ENCODE assay signal across 8 cellular contexts in genomic region chr11:36376315-36376887, GRCh38.
A peak's percentile ranks its signal among the peaks of the same experiment; 100 is the strongest.
DNase-seq lines count a peak whose midpoint lies in the region; ATAC-seq and TF ChIP-seq lines count a peak whose summit lies in the region.

No MANE protein-coding gene starts in this region.

- 0 to 1% methylated on average over 28 to 44 of the region's 46 CpGs for WGBS in body of pancreas, 2 donors

- H3K27me3 ChIP-seq in CD4-positive, CD25-positive, alpha-beta regulatory T cell (ENCODE audit: control insufficient read depth, insufficient read depth, low read length): peaks cover 20% of the 10 kb centered on the region
- no peaks in the 10 kb centered on the region for H3K27me3 ChIP-seq in body of pancreas

- peaks cover 0 to 22% (median 9%) of the 10 kb centered on the region in 4 donors for H3K4me1 Mint-ChIP-seq in CD4-positive, CD25-positive, alpha-beta regulatory T cell

- H3K27ac ChIP-seq in CD4-positive, CD25-positive, alpha-beta regulatory T cell (ENCODE audit: insufficient read depth, low read length, poor library complexity, severe bottlenecking): no peak overlapping the region
- peak overlapping the region in 1 of 4 donors; percentile 33 for H3K27ac ChIP-seq in body of pancreas

- peaks cover 20% of the 10 kb centered on the region for H3K4me1 ChIP-seq in CD4-positive, CD25-positive, alpha-beta regulatory T cell (ENCODE audit: control insufficient read depth, insufficient read depth, low read length, poor library complexity, severe bottlenecking)
- H3K4me1 ChIP-seq in body of pancreas: peaks cover 29% of the 10 kb centered on the region

- no peak for TF ChIP-seq CTCF in body of pancreas (IDR thresholded peaks at IDR 0.05)

- intact Hi-C loops in body of pancreas (cut with DNase I): no loop called here

- DNase-seq in CD4-positive, CD25-positive, alpha-beta regulatory T cell: no peak
- peak in 1 of 4 donors; percentile 18 for DNase-seq in body of pancreas
- peak; percentile 75 for DNase-seq in islet precursor cell
- DNase-seq in stimulated activated CD8-positive, alpha-beta memory T cell treated with anti-CD3 and anti-CD28 coated beads, Interleukin-4, amount 100 ng/mL, for 48 hours: peak; percentile 48

- H3K27me3 Mint-ChIP-seq in CD4-positive, CD25-positive, alpha-beta regulatory T cell: peaks cover 85% of the 10 kb centered on the region

- TF ChIP-seq RAD21 in Ishikawa (IDR thresholded peaks at IDR 0.05; ENCODE audit: low read depth): no peak

- no peak for TF ChIP-seq EP300 in Ishikawa (IDR thresholded peaks at IDR 0.05; ENCODE audit: borderline replicate concordance)

- H3K27ac Mint-ChIP-seq in CD4-positive, CD25-positive, alpha-beta regulatory T cell: no peak overlapping the region

- H3K9me3 ChIP-seq in CD4-positive, CD25-positive, alpha-beta regulatory T cell (ENCODE audit: control insufficient read depth in 2 of 2, low read length in 2 of 2): no peaks in the 10 kb centered on the region
- H3K9me3 ChIP-seq in body of pancreas: no peaks in the 10 kb centered on the region

- H3K36me3 Mint-ChIP-seq in CD4-positive, CD25-positive, alpha-beta regulatory T cell: no peaks in the 10 kb centered on the region

- peak overlapping the region; percentile 11 for H3K4me3 ChIP-seq in CD4-positive, CD25-positive, alpha-beta regulatory T cell (ENCODE audit: low read depth, low read length)
- peak overlapping the region in 1 of 2 donors; percentile 49 for H3K4me3 ChIP-seq in body of pancreas

- H3K4me3 Mint-ChIP-seq in CD4-positive, CD25-positive, alpha-beta regulatory T cell: peak overlapping the region in 3 of 4 donors; percentile 60 to 78 (median 78)

- TF ChIP-seq POLR2A in body of pancreas (IDR thresholded peaks at IDR 0.05): no peak

- ATAC-seq in CD4-positive, CD25-positive, alpha-beta regulatory T cell (ENCODE audit: low read depth in 2 of 2): no peak
- peak; percentile 36 for ATAC-seq in body of pancreas
- ATAC-seq in GM21381 (IDR thresholded peaks at IDR 0.05; ENCODE audit: unreplicated experiment): no peak
- ATAC-seq in GM18858 (IDR thresholded peaks at IDR 0.05; ENCODE audit: unreplicated experiment): no peak
- ATAC-seq in GM21528 (IDR thresholded peaks at IDR 0.05; ENCODE audit: low FRiP score, unreplicated experiment): no peak

- H3K36me3 ChIP-seq in CD4-positive, CD25-positive, alpha-beta regulatory T cell (ENCODE audit: control insufficient read depth, insufficient read depth, low read length): no peaks in the 10 kb centered on the region
- no peaks in the 10 kb centered on the region for H3K36me3 ChIP-seq in body of pancreas (replicated peaks in 1 of 2; ENCODE audit: insufficient read depth in 1 of 2, low read depth in 2 of 2)

- H3K9me3 Mint-ChIP-seq in CD4-positive, CD25-positive, alpha-beta regulatory T cell: no peaks in the 10 kb centered on the region

TF ChIP-seq in Ishikawa, 13 proteins besides CTCF, POLR2A, EP300 and RAD21:
- TF ChIP-seq EGR1 (IDR thresholded peaks at IDR 0.05) (no peak), MAX (IDR thresholded peaks at IDR 0.05) (peak; percentile 48)

Comparison
In these comparisons a context has a peak if more than half of its experiments do, and no peak if none do; other contexts are left out.
1. DNase-seq: peak in islet precursor cell (single experiment) and stimulated activated CD8-positive, alpha-beta memory T cell treated with anti-CD3 and anti-CD28 coated beads, Interleukin-4, amount 100 ng/mL, for 48 hours (single experiment); none in CD4-positive, CD25-positive, alpha-beta regulatory T cell (0 of 3).